ENCODE assay signal across 1 cellular context in the genomic region with DNA sequence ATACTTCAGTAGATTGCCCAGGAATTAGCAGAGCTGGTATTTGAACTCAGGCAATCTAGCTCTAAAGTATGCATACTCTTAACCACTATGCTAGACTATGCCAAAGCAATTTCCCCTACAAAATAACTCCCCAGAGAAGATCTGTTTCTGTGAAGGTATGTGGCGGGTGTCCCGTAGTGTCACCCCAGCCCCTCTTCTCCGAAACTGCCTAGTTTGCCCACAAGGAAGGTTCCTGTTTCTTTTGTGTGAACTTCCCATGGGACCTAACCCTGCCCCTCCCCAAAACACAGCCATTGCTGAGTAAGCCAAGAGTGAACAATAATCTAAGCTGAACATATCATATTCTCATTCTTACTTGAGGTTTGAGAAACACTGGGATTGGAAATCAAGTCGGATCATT.
TF ChIP-seq lines count a peak whose summit lies in the region.

No MANE protein-coding gene starts in this region.

TF ChIP-seq in K562, 482 proteins besides CTCF, POLR2A, EP300 and RAD21:
- TF ChIP-seq ZNF146 (CRISPR knock-in tag; IDR thresholded peaks at IDR 0.05; ENCODE audit: unreplicated experiment) (no peak), TBL1XR1 (IDR thresholded peaks at IDR 0.05; ENCODE audit: low read length in 2 of 2) (no peak), BRD9 (IDR thresholded peaks at IDR 0.05; ENCODE audit: low read depth, partially characterized antibody) (no peak), SETDB1 (IDR thresholded peaks at IDR 0.05; ENCODE audit: low read length) (no peak), SMC3 (conservative IDR thresholded peaks at IDR 0.05; ENCODE audit: insufficient read depth, low read depth, low read length) (no peak), SRSF9 (IDR thresholded peaks at IDR 0.05; ENCODE audit: borderline replicate concordance, low read depth, low read length) (no peak), OTX1 (CRISPR knock-in tag; IDR thresholded peaks at IDR 0.05) (no peak), ZKSCAN8 (CRISPR knock-in tag; IDR thresholded peaks at IDR 0.05) (no peak), NONO (IDR thresholded peaks at IDR 0.05; ENCODE audit: low read depth in 2 of 2, low read length in 1 of 2) (no peak), TAF7 (tag; IDR thresholded peaks at IDR 0.05) (no peak), ZNF431 (CRISPR knock-in tag; IDR thresholded peaks at IDR 0.05) (no peak)
- TF ChIP-seq, protein P1, sequence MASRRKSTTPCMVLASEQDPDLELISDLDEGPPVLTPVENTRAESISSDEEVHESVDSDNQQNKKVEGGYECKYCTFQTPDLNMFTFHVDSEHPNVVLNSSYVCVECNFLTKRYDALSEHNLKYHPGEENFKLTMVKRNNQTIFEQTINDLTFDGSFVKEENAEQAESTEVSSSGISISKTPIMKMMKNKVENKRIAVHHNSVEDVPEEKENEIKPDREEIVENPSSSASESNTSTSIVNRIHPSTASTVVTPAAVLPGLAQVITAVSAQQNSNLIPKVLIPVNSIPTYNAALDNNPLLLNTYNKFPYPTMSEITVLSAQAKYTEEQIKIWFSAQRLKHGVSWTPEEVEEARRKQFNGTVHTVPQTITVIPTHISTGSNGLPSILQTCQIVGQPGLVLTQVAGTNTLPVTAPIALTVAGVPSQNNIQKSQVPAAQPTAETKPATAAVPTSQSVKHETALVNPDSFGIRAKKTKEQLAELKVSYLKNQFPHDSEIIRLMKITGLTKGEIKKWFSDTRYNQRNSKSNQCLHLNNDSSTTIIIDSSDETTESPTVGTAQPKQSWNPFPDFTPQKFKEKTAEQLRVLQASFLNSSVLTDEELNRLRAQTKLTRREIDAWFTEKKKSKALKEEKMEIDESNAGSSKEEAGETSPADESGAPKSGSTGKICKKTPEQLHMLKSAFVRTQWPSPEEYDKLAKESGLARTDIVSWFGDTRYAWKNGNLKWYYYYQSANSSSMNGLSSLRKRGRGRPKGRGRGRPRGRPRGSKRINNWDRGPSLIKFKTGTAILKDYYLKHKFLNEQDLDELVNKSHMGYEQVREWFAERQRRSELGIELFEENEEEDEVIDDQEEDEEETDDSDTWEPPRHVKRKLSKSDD (conservative IDR thresholded peaks at IDR 0.05; ENCODE audit: low read length) = no peak
- TF ChIP-seq, protein P2, sequence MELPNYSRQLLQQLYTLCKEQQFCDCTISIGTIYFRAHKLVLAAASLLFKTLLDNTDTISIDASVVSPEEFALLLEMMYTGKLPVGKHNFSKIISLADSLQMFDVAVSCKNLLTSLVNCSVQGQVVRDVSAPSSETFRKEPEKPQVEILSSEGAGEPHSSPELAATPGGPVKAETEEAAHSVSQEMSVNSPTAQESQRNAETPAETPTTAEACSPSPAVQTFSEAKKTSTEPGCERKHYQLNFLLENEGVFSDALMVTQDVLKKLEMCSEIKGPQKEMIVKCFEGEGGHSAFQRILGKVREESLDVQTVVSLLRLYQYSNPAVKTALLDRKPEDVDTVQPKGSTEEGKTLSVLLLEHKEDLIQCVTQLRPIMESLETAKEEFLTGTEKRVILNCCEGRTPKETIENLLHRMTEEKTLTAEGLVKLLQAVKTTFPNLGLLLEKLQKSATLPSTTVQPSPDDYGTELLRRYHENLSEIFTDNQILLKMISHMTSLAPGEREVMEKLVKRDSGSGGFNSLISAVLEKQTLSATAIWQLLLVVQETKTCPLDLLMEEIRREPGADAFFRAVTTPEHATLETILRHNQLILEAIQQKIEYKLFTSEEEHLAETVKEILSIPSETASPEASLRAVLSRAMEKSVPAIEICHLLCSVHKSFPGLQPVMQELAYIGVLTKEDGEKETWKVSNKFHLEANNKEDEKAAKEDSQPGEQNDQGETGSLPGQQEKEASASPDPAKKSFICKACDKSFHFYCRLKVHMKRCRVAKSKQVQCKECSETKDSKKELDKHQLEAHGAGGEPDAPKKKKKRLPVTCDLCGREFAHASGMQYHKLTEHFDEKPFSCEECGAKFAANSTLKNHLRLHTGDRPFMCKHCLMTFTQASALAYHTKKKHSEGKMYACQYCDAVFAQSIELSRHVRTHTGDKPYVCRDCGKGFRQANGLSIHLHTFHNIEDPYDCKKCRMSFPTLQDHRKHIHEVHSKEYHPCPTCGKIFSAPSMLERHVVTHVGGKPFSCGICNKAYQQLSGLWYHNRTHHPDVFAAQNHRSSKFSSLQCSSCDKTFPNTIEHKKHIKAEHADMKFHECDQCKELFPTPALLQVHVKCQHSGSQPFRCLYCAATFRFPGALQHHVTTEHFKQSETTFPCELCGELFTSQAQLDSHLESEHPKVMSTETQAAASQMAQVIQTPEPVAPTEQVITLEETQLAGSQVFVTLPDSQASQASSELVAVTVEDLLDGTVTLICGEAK (IDR thresholded peaks at IDR 0.05) = no peak
- TF ChIP-seq, protein P2 (CRISPR knock-in tag; IDR thresholded peaks at IDR 0.05) = no peak
- TF ChIP-seq, protein P3, sequence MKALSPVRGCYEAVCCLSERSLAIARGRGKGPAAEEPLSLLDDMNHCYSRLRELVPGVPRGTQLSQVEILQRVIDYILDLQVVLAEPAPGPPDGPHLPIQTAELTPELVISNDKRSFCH (CRISPR knock-in tag; IDR thresholded peaks at IDR 0.05) = no peak
- TF ChIP-seq, protein P3 (tag; IDR thresholded peaks at IDR 0.05) = no peak
- TF ChIP-seq, protein P4, sequence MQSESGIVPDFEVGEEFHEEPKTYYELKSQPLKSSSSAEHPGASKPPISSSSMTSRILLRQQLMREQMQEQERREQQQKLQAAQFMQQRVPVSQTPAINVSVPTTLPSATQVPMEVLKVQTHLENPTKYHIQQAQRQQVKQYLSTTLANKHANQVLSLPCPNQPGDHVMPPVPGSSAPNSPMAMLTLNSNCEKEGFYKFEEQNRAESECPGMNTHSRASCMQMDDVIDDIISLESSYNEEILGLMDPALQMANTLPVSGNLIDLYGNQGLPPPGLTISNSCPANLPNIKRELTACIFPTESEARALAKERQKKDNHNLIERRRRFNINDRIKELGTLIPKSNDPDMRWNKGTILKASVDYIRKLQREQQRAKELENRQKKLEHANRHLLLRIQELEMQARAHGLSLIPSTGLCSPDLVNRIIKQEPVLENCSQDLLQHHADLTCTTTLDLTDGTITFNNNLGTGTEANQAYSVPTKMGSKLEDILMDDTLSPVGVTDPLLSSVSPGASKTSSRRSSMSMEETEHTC (IDR thresholded peaks at IDR 0.05) = no peak
